14 cellular contexts compared by ENCODE assay signal in the genomic region with DNA sequence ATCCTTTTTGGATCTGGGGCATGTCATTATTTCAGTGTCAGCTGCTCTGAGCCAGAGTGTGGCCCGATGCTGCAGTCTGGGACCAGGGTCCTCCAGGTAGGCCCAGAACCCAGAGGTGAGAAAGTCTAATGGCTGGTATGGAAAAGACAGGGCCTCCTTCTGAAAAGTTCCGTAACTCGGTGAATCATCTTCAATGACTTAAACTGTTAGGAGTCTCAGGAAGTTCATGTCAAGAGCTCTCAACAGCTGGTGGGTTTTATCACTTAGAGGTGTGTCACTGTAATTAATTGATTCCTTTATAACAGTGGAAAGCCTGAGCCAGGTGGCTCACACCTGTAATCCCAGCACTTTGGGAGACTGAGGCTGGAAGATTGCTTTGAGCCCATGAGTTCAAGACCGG.
"Had no signal": no experiment of that assay in that cellular context is flagged by ENCODE, and none has a peak within 500 bp of the region (broad histone marks: within the 10 kb centered on the region; RNA-seq: fewer than 3 reads in every experiment).

No MANE protein-coding gene starts in this region.

- DNase-seq: activated CD4-positive, alpha-beta memory T cell treated with anti-CD3 and anti-CD28 coated beads, Interleukin-2, amount 10 ng/mL, durations not matched to agents 7 days and 5 days; activated CD4-positive, alpha-beta T cell treated with anti-CD3 and anti-CD28 coated beads for 48 hours; activated CD4-positive, CD25-positive, alpha-beta regulatory T cell; activated effector memory CD4-positive, alpha-beta T cell treated with anti-CD3 and anti-CD28 coated beads, Interleukin-2, amount 50 U/mL, for 16 hours; activated T-cell treated with anti-CD3 and anti-CD28 coated beads, Interleukin-2, amount 50 U/mL, for 72 hours; adrenal gland; dorsolateral prefrontal cortex; immature natural killer cell; stimulated activated CD4-positive, alpha-beta T cell treated with anti-CD3 and anti-CD28 coated beads, Interleukin-1b, Interleukin-23, amount 100 ng/mL, for 48 hours; stimulated activated CD8-positive, alpha-beta memory T cell treated with anti-CD3 and anti-CD28 coated beads, Interleukin-4, amount 100 ng/mL, for 48 hours; stimulated activated naive CD4-positive, alpha-beta T cell had no signal

- H3K36me3 ChIP-seq: adrenal gland, cardiac muscle cell had no signal

- H3K27ac ChIP-seq: adrenal gland, cardiac muscle cell had no signal

- H3K36me3 Mint-ChIP-seq: activated naive CD4-positive, alpha-beta T cell treated with anti-CD3 and anti-CD28 coated beads, Interleukin-2, amount 50 U/mL, for 24 hours; immature natural killer cell had no signal

- H3K27me3 ChIP-seq: adrenal gland, cardiac muscle cell, dorsolateral prefrontal cortex had no signal

- H3K9me3 Mint-ChIP-seq: activated CD4-positive, alpha-beta memory T cell treated with anti-CD3 and anti-CD28 coated beads, Interleukin-2, amount 10 ng/mL, durations not matched to agents 7 days and 5 days; activated naive CD4-positive, alpha-beta T cell treated with anti-CD3 and anti-CD28 coated beads, Interleukin-2, amount 50 U/mL, for 24 hours; activated T-cell treated with anti-CD3 and anti-CD28 coated beads, Interleukin-2, amount 50 U/mL, for 72 hours; immature natural killer cell had no signal

- H3K27ac Mint-ChIP-seq: activated CD4-positive, alpha-beta memory T cell treated with anti-CD3 and anti-CD28 coated beads, Interleukin-2, amount 10 ng/mL, durations not matched to agents 7 days and 5 days; activated naive CD4-positive, alpha-beta T cell treated with anti-CD3 and anti-CD28 coated beads, Interleukin-2, amount 50 U/mL, for 24 hours; activated T-cell treated with anti-CD3 and anti-CD28 coated beads, Interleukin-2, amount 50 U/mL, for 72 hours; nephron had no signal

- H3K4me3 ChIP-seq: adrenal gland, cardiac muscle cell, dorsolateral prefrontal cortex had no signal

- H3K9me3 ChIP-seq: adrenal gland had no signal

- ATAC-seq: activated T-cell treated with anti-CD3 and anti-CD28 coated beads, Interleukin-2, amount 50 U/mL, for 72 hours had no signal

- H3K4me3 Mint-ChIP-seq: activated CD4-positive, alpha-beta memory T cell treated with anti-CD3 and anti-CD28 coated beads, Interleukin-2, amount 10 ng/mL, durations not matched to agents 7 days and 5 days; activated naive CD4-positive, alpha-beta T cell treated with anti-CD3 and anti-CD28 coated beads, Interleukin-2, amount 50 U/mL, for 24 hours; activated T-cell treated with anti-CD3 and anti-CD28 coated beads, Interleukin-2, amount 50 U/mL, for 72 hours; immature natural killer cell; nephron had no signal

- H3K4me1 Mint-ChIP-seq: immature natural killer cell had no signal
